ENCODE assay signal across 9 cellular contexts in genomic region chr14:68379510-68380303, GRCh38.
DNase-seq lines count a peak whose midpoint lies in the region; ATAC-seq and TF ChIP-seq lines count a peak whose summit lies in the region.
"Had no signal": no experiment of that assay in that cellular context is flagged by ENCODE, and none has a peak within 500 bp of the region (broad histone marks: within the 10 kb centered on the region; RNA-seq: fewer than 3 reads in every experiment).

No MANE protein-coding gene starts in this region.

- intact Hi-C loops in right cardiac atrium (cut with DNase I) (no loop called here), Right ventricle myocardium inferior (cut with DNase I) (no loop called here), lower lobe of right lung (cut with DNase I) (no loop called here), vagina (cut with DNase I) (no loop called here)
- intact Hi-C loops in activated CD8-positive, alpha-beta T cell treated with anti-CD3 and anti-CD28 coated beads for 36 hours (cut with micrococcal nuclease) = no loop called here

- no peaks in the 10 kb centered on the region for H3K27me3 Mint-ChIP-seq in activated CD8-positive, alpha-beta T cell treated with anti-CD3 and anti-CD28 coated beads for 36 hours
- H3K27me3 Mint-ChIP-seq in glutamatergic neuron (ENCODE audit: unreplicated experiment) = peaks cover 2% of the 10 kb centered on the region

- no peaks in the 10 kb centered on the region for H3K9me3 Mint-ChIP-seq in activated CD8-positive, alpha-beta T cell treated with anti-CD3 and anti-CD28 coated beads for 36 hours
- H3K9me3 Mint-ChIP-seq in glutamatergic neuron (ENCODE audit: unreplicated experiment) = no peaks in the 10 kb centered on the region

- ATAC-seq in right cardiac atrium (no peak), Right ventricle myocardium inferior (no peak), lower lobe of right lung (peak; percentile 56 to 58)
- ATAC-seq in activated CD8-positive, alpha-beta T cell treated with anti-CD3 and anti-CD28 coated beads for 36 hours = peak; percentile 79

- 77% methylated on average over 8 of the region's 8 CpGs for WGBS in right cardiac atrium

- no peak for TF ChIP-seq CTCF in activated CD8-positive, alpha-beta T cell treated with anti-CD3 and anti-CD28 coated beads for 36 hours (IDR thresholded peaks at IDR 0.05)
- no peak for TF ChIP-seq CTCF in lower lobe of right lung (IDR thresholded peaks at IDR 0.05)
- no peak for TF ChIP-seq CTCF in vagina (IDR thresholded peaks at IDR 0.05)
- no peak for TF ChIP-seq CTCF in glutamatergic neuron (IDR thresholded peaks at IDR 0.05; ENCODE audit: partially characterized antibody, unreplicated experiment)

- H3K27me3 ChIP-seq in right cardiac atrium (ENCODE audit: control insufficient read depth, insufficient read depth) (no peaks in the 10 kb centered on the region), lower lobe of right lung (ENCODE audit: low read depth) (no peaks in the 10 kb centered on the region), vagina (no peaks in the 10 kb centered on the region)
- H3K27me3 ChIP-seq: neutrophil had no signal

- H3K36me3 Mint-ChIP-seq in activated CD8-positive, alpha-beta T cell treated with anti-CD3 and anti-CD28 coated beads for 36 hours (ENCODE audit: low read depth) = no peaks in the 10 kb centered on the region
- no peaks in the 10 kb centered on the region for H3K36me3 Mint-ChIP-seq in glutamatergic neuron (ENCODE audit: unreplicated experiment)

- POLR2A ChIA-PET in activated CD8-positive, alpha-beta T cell treated with anti-CD3 and anti-CD28 coated beads for 36 hours (lab: Charles Lee) = no interaction called here

- H3K4me3 ChIP-seq in right cardiac atrium (ENCODE audit: low read length) = no peak overlapping the region
- no peak overlapping the region for H3K4me3 ChIP-seq in lower lobe of right lung
- no peak overlapping the region for H3K4me3 ChIP-seq in vagina

- H3K4me1 Mint-ChIP-seq in activated CD8-positive, alpha-beta T cell treated with anti-CD3 and anti-CD28 coated beads for 36 hours (ENCODE audit: low read depth) = peaks cover 62% of the 10 kb centered on the region
- peaks cover 25% of the 10 kb centered on the region for H3K4me1 Mint-ChIP-seq in glutamatergic neuron (ENCODE audit: low read depth, unreplicated experiment)

- H3K36me3 ChIP-seq in lower lobe of right lung (no peaks in the 10 kb centered on the region), vagina (no peaks in the 10 kb centered on the region)
- H3K36me3 ChIP-seq: neutrophil had no signal

- no peaks in the 10 kb centered on the region for H3K9me3 ChIP-seq in right cardiac atrium (ENCODE audit: control insufficient read depth, low read length)
- H3K9me3 ChIP-seq in lower lobe of right lung = no peaks in the 10 kb centered on the region
- H3K9me3 ChIP-seq in vagina = no peaks in the 10 kb centered on the region
- H3K9me3 ChIP-seq: neutrophil had no signal

- peak overlapping the region; percentile 54 for H3K27ac ChIP-seq in right cardiac atrium (ENCODE audit: low read length)
- H3K27ac ChIP-seq in lower lobe of right lung = peak overlapping the region; percentile 57
- peak overlapping the region; percentile 40 for H3K27ac ChIP-seq in vagina
- no peak overlapping the region for H3K27ac ChIP-seq in substantia nigra (ENCODE audit: low read depth, low read length, poor library complexity, severe bottlenecking)
- H3K27ac ChIP-seq: neutrophil had no signal

- no peak for TF ChIP-seq POLR2A in vagina (IDR thresholded peaks at IDR 0.05)

- CTCF ChIA-PET in activated CD8-positive, alpha-beta T cell treated with anti-CD3 and anti-CD28 coated beads for 36 hours (lab: Charles Lee) = interaction anchor here (1.3 kb wide), 1 partner anchor 31 kb away, joined by 3 read pairs; no protein-coding TSS in a partner anchor

- DNase-seq in right cardiac atrium (no peak), Right ventricle myocardium inferior (ENCODE audit: missing footprints) (no peak), lower lobe of right lung (no peak), vagina (ENCODE audit: extremely low spot score in 2 of 2) (no peak), substantia nigra (lab: John Stamatoyannopoulos, UW) (no peak), glutamatergic neuron (no peak), RPMI8226 (no peak)
- peak; percentile 55 for DNase-seq in activated CD8-positive, alpha-beta T cell treated with anti-CD3 and anti-CD28 coated beads for 36 hours

- H3K27ac Mint-ChIP-seq in activated CD8-positive, alpha-beta T cell treated with anti-CD3 and anti-CD28 coated beads for 36 hours = no peak overlapping the region
- no peak overlapping the region for H3K27ac Mint-ChIP-seq in glutamatergic neuron (ENCODE audit: unreplicated experiment)

- H3K4me1 ChIP-seq in right cardiac atrium (ENCODE audit: control insufficient read depth, insufficient read depth, low read length) (peaks cover 5% of the 10 kb centered on the region), lower lobe of right lung (peaks cover 59% of the 10 kb centered on the region), vagina (peaks cover 40% of the 10 kb centered on the region)

- no peak overlapping the region for H3K4me3 Mint-ChIP-seq in activated CD8-positive, alpha-beta T cell treated with anti-CD3 and anti-CD28 coated beads for 36 hours
- no peak overlapping the region for H3K4me3 Mint-ChIP-seq in glutamatergic neuron (ENCODE audit: unreplicated experiment)

Comparison
In these comparisons a context has a peak if more than half of its experiments do, and no peak if none do; other contexts are left out.
1. ATAC-seq: peak in activated CD8-positive, alpha-beta T cell treated with anti-CD3 and anti-CD28 coated beads for 36 hours (single experiment) and lower lobe of right lung (2 of 2); none in right cardiac atrium (0 of 2) and Right ventricle myocardium inferior (single experiment).